ENCODE assay signal across 13 cellular contexts in genomic region chr2:28347596-28347995, GRCh38. TPM values are rescaled to one million over a fixed set of nuclear protein-coding genes. Genes with fewer than 3 reads are reported as not detected.
A peak's percentile ranks its signal among the peaks of the same experiment; 100 is the strongest.
DNase-seq lines count a peak whose midpoint lies in the region; ATAC-seq and TF ChIP-seq lines count a peak whose summit lies in the region.
"Had no signal": no experiment of that assay in that cellular context is flagged by ENCODE, and none has a peak within 500 bp of the region (broad histone marks: within the 10 kb centered on the region; RNA-seq: fewer than 3 reads in every experiment).

No MANE protein-coding gene starts in this region.

- BruUV-seq in PC-3 (replicated peaks; lab: Mats Ljungman, UMichigan): no TSS peak

- no peak overlapping the region for H3K4me2 ChIP-seq in PC-3 (ENCODE audit: low read length)

- H3K27ac ChIP-seq in PC-3 (ENCODE audit: low read length): no peak overlapping the region
- H3K27ac ChIP-seq: ascending aorta, transverse colon, WERI-Rb-1 had no signal

- no peaks in the 10 kb centered on the region for H3F3A ChIP-seq in PC-3 (ENCODE audit: low read length, unreplicated experiment)

- TF ChIP-seq CTCF in mucosa of descending colon (IDR thresholded peaks at IDR 0.05): no peak
- no peak for TF ChIP-seq CTCF in PC-3 (conservative IDR thresholded peaks at IDR 0.05; ENCODE audit: low read depth, low read length)

- POLR2A ChIA-PET in activated CD8-positive, alpha-beta T cell treated with anti-CD3 and anti-CD28 coated beads, Interleukin-2, amount 10 ng/mL, durations not matched to agents 7 days and 5 days (lab: Charles Lee): no interaction called here
- POLR2A ChIA-PET in PC-3 (lab: Charles Lee; ENCODE audit: unreplicated experiment): interaction anchor here (0.5 kb wide), 1 partner anchor 46 kb away, joined by 5 read pairs; no protein-coding TSS in a partner anchor

- H3K9me3 Mint-ChIP-seq in activated naive CD4-positive, alpha-beta T cell treated with anti-CD3 and anti-CD28 coated beads, Interleukin-2, amount 10 ng/mL, durations not matched to agents 7 days and 5 days: no peaks in the 10 kb centered on the region
- no peaks in the 10 kb centered on the region for H3K9me3 Mint-ChIP-seq in activated CD8-positive, alpha-beta T cell treated with anti-CD3 and anti-CD28 coated beads, Interleukin-2, amount 10 ng/mL, durations not matched to agents 7 days and 5 days (ENCODE audit: insufficient read depth)

- H3K9me3 ChIP-seq in mucosa of descending colon (no peaks in the 10 kb centered on the region), PC-3 (ENCODE audit: low read length) (no peaks in the 10 kb centered on the region)
- H3K9me3 ChIP-seq: ascending aorta, transverse colon had no signal

- H3K36me3 ChIP-seq in mucosa of descending colon (ENCODE audit: low read depth) (no peaks in the 10 kb centered on the region), PC-3 (ENCODE audit: low read depth, low read length) (no peaks in the 10 kb centered on the region)
- H3K36me3 ChIP-seq: ascending aorta, transverse colon, WERI-Rb-1 had no signal

- H3K4me1 ChIP-seq in mucosa of descending colon (ENCODE audit: low read depth) (no peaks in the 10 kb centered on the region), PC-3 (ENCODE audit: insufficient read depth, low read length) (peaks cover 3% of the 10 kb centered on the region)

- H4K20me1 ChIP-seq in PC-3 (ENCODE audit: low read length): no peaks in the 10 kb centered on the region

- H2AFZ ChIP-seq in PC-3 (ENCODE audit: low read length): no peak overlapping the region

- CTCF ChIA-PET in activated naive CD4-positive, alpha-beta T cell treated with anti-CD3 and anti-CD28 coated beads, Interleukin-2, amount 10 ng/mL, durations not matched to agents 7 days and 5 days (lab: Charles Lee): no interaction called here
- CTCF ChIA-PET in activated CD8-positive, alpha-beta T cell treated with anti-CD3 and anti-CD28 coated beads, Interleukin-2, amount 10 ng/mL, durations not matched to agents 7 days and 5 days (lab: Charles Lee): no interaction called here
- CTCF ChIA-PET in PC-3 (lab: Charles Lee): no interaction called here

- DNase-seq in activated naive CD4-positive, alpha-beta T cell treated with anti-CD3 and anti-CD28 coated beads, Interleukin-2, amount 10 ng/mL, durations not matched to agents 7 days and 5 days: no peak
- DNase-seq in activated naive CD4-positive, alpha-beta T cell treated with anti-CD3 and anti-CD28 coated beads, Interleukin-2, amount 50 U/mL, for 16 hours: no peak
- no peak for DNase-seq in activated CD8-positive, alpha-beta T cell treated with anti-CD3 and anti-CD28 coated beads, Interleukin-2, amount 10 ng/mL, durations not matched to agents 7 days and 5 days
- DNase-seq in mucosa of descending colon (peak in 1 of 3 donors; percentile 23), PC-3 (no peak), epidermal melanocyte (ENCODE audit: insufficient read length, low spot score) (no peak)
- no peak for DNase-seq in stimulated activated naive CD8-positive, alpha-beta T cell treated with anti-CD3 and anti-CD28 coated beads, Interleukin-15, Interleukin-2, amounts not matched to agents 100 U/mL and 50 U/mL, for 24 hours
- DNase-seq: Calu3, NCI-H187, transverse colon, WERI-Rb-1 had no signal

- peaks cover 7% of the 10 kb centered on the region for H3K36me3 Mint-ChIP-seq in activated naive CD4-positive, alpha-beta T cell treated with anti-CD3 and anti-CD28 coated beads, Interleukin-2, amount 10 ng/mL, durations not matched to agents 7 days and 5 days
- no peaks in the 10 kb centered on the region for H3K36me3 Mint-ChIP-seq in activated CD8-positive, alpha-beta T cell treated with anti-CD3 and anti-CD28 coated beads, Interleukin-2, amount 10 ng/mL, durations not matched to agents 7 days and 5 days (ENCODE audit: low read depth)

- no peaks in the 10 kb centered on the region for H3K27me3 ChIP-seq in PC-3 (ENCODE audit: low read length)
- H3K27me3 ChIP-seq: ascending aorta, transverse colon had no signal

- no peak overlapping the region for H3K4me3 ChIP-seq in mucosa of descending colon
- no peak overlapping the region for H3K4me3 ChIP-seq in PC-3 (ENCODE audit: low read length)
- H3K4me3 ChIP-seq: transverse colon had no signal

- H3K27me3 Mint-ChIP-seq in activated naive CD4-positive, alpha-beta T cell treated with anti-CD3 and anti-CD28 coated beads, Interleukin-2, amount 10 ng/mL, durations not matched to agents 7 days and 5 days: peaks cover 22% of the 10 kb centered on the region
- no peaks in the 10 kb centered on the region for H3K27me3 Mint-ChIP-seq in activated CD8-positive, alpha-beta T cell treated with anti-CD3 and anti-CD28 coated beads, Interleukin-2, amount 10 ng/mL, durations not matched to agents 7 days and 5 days (ENCODE audit: low read depth)

- peak overlapping the region; percentile 87 for H3K27ac Mint-ChIP-seq in activated naive CD4-positive, alpha-beta T cell treated with anti-CD3 and anti-CD28 coated beads, Interleukin-2, amount 10 ng/mL, durations not matched to agents 7 days and 5 days
- peak overlapping the region; percentile 86 for H3K27ac Mint-ChIP-seq in activated CD8-positive, alpha-beta T cell treated with anti-CD3 and anti-CD28 coated beads, Interleukin-2, amount 10 ng/mL, durations not matched to agents 7 days and 5 days

- peaks cover 55% of the 10 kb centered on the region for H3K4me1 Mint-ChIP-seq in activated naive CD4-positive, alpha-beta T cell treated with anti-CD3 and anti-CD28 coated beads, Interleukin-2, amount 10 ng/mL, durations not matched to agents 7 days and 5 days
- peaks cover 39% of the 10 kb centered on the region for H3K4me1 Mint-ChIP-seq in activated CD8-positive, alpha-beta T cell treated with anti-CD3 and anti-CD28 coated beads, Interleukin-2, amount 10 ng/mL, durations not matched to agents 7 days and 5 days (ENCODE audit: low read depth)

- H3K9ac ChIP-seq in PC-3 (ENCODE audit: low read length): no peak overlapping the region

- ATAC-seq in activated CD8-positive, alpha-beta T cell treated with anti-CD3 and anti-CD28 coated beads, Interleukin-2, amount 10 ng/mL, durations not matched to agents 7 days and 5 days: peak; percentile 7
- ATAC-seq in mucosa of descending colon (peak; percentile 8), PC-3 (no peak), GM19463 (IDR thresholded peaks at IDR 0.05; ENCODE audit: unreplicated experiment) (no peak)
- peak; percentile 1 for ATAC-seq in stimulated activated naive CD8-positive, alpha-beta T cell treated with anti-CD3 and anti-CD28 coated beads, Interleukin-15, Interleukin-2, amounts not matched to agents 100 U/mL and 50 U/mL, for 24 hours

- peak overlapping the region; percentile 28 for H3K4me3 Mint-ChIP-seq in activated naive CD4-positive, alpha-beta T cell treated with anti-CD3 and anti-CD28 coated beads, Interleukin-2, amount 10 ng/mL, durations not matched to agents 7 days and 5 days
- no peak overlapping the region for H3K4me3 Mint-ChIP-seq in activated CD8-positive, alpha-beta T cell treated with anti-CD3 and anti-CD28 coated beads, Interleukin-2, amount 10 ng/mL, durations not matched to agents 7 days and 5 days

- no peaks in the 10 kb centered on the region for H3K79me2 ChIP-seq in PC-3 (ENCODE audit: low read length)

- no peaks in the 10 kb centered on the region for H3K9me2 ChIP-seq in PC-3 (replicated peaks; ENCODE audit: low read length)

- intact Hi-C loops in mucosa of descending colon (cut with DNase I, micrococcal nuclease) (no loop called here), PC-3 (cut with micrococcal nuclease) (no loop called here)

RNA-seq across cellular contexts. Expression of gene FOSL2, which starts 45.1 kb away (rescaled TPM):
- total RNA-seq in activated CD8-positive, alpha-beta T cell treated with anti-CD3 and anti-CD28 coated beads, Interleukin-2, amount 10 ng/mL, durations not matched to agents 7 days and 5 days: 10 to 100 TPM; 37.3 to 40.9 TPM
- total RNA-seq in mucosa of descending colon (100 to 1,000 TPM; 160 to 166 (median 162) TPM), PC-3 (2014; rRNA removed) (34.2 and 46.8 TPM in 2 replicates)

Comparison
In these comparisons a context has a peak if more than half of its experiments do, and no peak if none do; other contexts are left out.
1. ATAC-seq: peak in activated CD8-positive, alpha-beta T cell treated with anti-CD3 and anti-CD28 coated beads, Interleukin-2, amount 10 ng/mL, durations not matched to agents 7 days and 5 days (single experiment), mucosa of descending colon (single experiment) and stimulated activated naive CD8-positive, alpha-beta T cell treated with anti-CD3 and anti-CD28 coated beads, Interleukin-15, Interleukin-2, amounts not matched to agents 100 U/mL and 50 U/mL, for 24 hours (single experiment); none in PC-3 (single experiment) and GM19463 (single experiment).